1 cellular context compared by ENCODE assay signal in genomic region chr7:44473295-44473694, GRCh38.
A peak's percentile ranks its signal among the peaks of the same experiment; 100 is the strongest.
TF ChIP-seq lines count a peak whose summit lies in the region.

No MANE protein-coding gene starts in this region.

TF ChIP-seq in HepG2, 621 proteins besides CTCF, POLR2A, EP300 and RAD21 (continued from another document and continues in another):
- TF ChIP-seq PAF1 (CRISPR knock-in tag; IDR thresholded peaks at IDR 0.05), result no peak
- TF ChIP-seq, protein P1, sequence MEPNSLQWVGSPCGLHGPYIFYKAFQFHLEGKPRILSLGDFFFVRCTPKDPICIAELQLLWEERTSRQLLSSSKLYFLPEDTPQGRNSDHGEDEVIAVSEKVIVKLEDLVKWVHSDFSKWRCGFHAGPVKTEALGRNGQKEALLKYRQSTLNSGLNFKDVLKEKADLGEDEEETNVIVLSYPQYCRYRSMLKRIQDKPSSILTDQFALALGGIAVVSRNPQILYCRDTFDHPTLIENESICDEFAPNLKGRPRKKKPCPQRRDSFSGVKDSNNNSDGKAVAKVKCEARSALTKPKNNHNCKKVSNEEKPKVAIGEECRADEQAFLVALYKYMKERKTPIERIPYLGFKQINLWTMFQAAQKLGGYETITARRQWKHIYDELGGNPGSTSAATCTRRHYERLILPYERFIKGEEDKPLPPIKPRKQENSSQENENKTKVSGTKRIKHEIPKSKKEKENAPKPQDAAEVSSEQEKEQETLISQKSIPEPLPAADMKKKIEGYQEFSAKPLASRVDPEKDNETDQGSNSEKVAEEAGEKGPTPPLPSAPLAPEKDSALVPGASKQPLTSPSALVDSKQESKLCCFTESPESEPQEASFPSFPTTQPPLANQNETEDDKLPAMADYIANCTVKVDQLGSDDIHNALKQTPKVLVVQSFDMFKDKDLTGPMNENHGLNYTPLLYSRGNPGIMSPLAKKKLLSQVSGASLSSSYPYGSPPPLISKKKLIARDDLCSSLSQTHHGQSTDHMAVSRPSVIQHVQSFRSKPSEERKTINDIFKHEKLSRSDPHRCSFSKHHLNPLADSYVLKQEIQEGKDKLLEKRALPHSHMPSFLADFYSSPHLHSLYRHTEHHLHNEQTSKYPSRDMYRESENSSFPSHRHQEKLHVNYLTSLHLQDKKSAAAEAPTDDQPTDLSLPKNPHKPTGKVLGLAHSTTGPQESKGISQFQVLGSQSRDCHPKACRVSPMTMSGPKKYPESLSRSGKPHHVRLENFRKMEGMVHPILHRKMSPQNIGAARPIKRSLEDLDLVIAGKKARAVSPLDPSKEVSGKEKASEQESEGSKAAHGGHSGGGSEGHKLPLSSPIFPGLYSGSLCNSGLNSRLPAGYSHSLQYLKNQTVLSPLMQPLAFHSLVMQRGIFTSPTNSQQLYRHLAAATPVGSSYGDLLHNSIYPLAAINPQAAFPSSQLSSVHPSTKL (CRISPR knock-in tag; IDR thresholded peaks at IDR 0.05), result peak; percentile 87
- no peak for TF ChIP-seq ZNF460 (CRISPR knock-in tag; IDR thresholded peaks at IDR 0.05; ENCODE audit: borderline replicate concordance)
- TF ChIP-seq, protein P2, sequence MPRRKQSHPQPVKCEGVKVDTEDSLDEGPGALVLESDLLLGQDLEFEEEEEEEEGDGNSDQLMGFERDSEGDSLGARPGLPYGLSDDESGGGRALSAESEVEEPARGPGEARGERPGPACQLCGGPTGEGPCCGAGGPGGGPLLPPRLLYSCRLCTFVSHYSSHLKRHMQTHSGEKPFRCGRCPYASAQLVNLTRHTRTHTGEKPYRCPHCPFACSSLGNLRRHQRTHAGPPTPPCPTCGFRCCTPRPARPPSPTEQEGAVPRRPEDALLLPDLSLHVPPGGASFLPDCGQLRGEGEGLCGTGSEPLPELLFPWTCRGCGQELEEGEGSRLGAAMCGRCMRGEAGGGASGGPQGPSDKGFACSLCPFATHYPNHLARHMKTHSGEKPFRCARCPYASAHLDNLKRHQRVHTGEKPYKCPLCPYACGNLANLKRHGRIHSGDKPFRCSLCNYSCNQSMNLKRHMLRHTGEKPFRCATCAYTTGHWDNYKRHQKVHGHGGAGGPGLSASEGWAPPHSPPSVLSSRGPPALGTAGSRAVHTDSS (CRISPR knock-in tag; conservative IDR thresholded peaks at IDR 0.05), result no peak
- no peak for TF ChIP-seq ZBTB46 (CRISPR knock-in tag; IDR thresholded peaks at IDR 0.05; ENCODE audit: borderline replicate concordance)
- no peak for TF ChIP-seq SIX4 (CRISPR knock-in tag; IDR thresholded peaks at IDR 0.05)
- TF ChIP-seq YEATS4 (CRISPR knock-in tag; IDR thresholded peaks at IDR 0.05; ENCODE audit: borderline replicate concordance), result peak; percentile 40; the same call in 1 of the 2 replicates
- TF ChIP-seq SMAD1 (CRISPR knock-in tag; IDR thresholded peaks at IDR 0.05; ENCODE audit: borderline replicate concordance, low read depth), result no peak
- TF ChIP-seq ZNF644 (CRISPR knock-in tag; IDR thresholded peaks at IDR 0.05; ENCODE audit: low read depth), result no peak
- no peak for TF ChIP-seq SNAI1 (CRISPR knock-in tag; IDR thresholded peaks at IDR 0.05; ENCODE audit: borderline replicate concordance)
- TF ChIP-seq FUBP1 (CRISPR knock-in tag; IDR thresholded peaks at IDR 0.05; ENCODE audit: borderline replicate concordance), result no peak
- TF ChIP-seq SCMH1 (CRISPR knock-in tag; IDR thresholded peaks at IDR 0.05; ENCODE audit: borderline replicate concordance), result no peak
- no peak for TF ChIP-seq SIN3B (IDR thresholded peaks at IDR 0.05; ENCODE audit: low read length)
- TF ChIP-seq, protein P3, sequence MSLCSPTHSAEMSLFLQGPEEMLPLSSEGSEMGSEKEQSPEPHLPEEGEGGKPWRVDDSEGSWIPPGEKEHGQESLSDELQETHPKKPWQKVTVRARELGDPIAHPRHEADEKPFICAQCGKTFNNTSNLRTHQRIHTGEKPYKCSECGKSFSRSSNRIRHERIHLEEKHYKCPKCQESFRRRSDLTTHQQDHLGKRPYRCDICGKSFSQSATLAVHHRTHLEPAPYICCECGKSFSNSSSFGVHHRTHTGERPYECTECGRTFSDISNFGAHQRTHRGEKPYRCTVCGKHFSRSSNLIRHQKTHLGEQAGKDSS (CRISPR knock-in tag; IDR thresholded peaks at IDR 0.05; ENCODE audit: borderline replicate concordance, low read depth), result no peak
- no peak for TF ChIP-seq ZNF512 (CRISPR knock-in tag; IDR thresholded peaks at IDR 0.05)
- no peak for TF ChIP-seq ZNF7 (CRISPR knock-in tag; IDR thresholded peaks at IDR 0.05)
- TF ChIP-seq, protein P4, sequence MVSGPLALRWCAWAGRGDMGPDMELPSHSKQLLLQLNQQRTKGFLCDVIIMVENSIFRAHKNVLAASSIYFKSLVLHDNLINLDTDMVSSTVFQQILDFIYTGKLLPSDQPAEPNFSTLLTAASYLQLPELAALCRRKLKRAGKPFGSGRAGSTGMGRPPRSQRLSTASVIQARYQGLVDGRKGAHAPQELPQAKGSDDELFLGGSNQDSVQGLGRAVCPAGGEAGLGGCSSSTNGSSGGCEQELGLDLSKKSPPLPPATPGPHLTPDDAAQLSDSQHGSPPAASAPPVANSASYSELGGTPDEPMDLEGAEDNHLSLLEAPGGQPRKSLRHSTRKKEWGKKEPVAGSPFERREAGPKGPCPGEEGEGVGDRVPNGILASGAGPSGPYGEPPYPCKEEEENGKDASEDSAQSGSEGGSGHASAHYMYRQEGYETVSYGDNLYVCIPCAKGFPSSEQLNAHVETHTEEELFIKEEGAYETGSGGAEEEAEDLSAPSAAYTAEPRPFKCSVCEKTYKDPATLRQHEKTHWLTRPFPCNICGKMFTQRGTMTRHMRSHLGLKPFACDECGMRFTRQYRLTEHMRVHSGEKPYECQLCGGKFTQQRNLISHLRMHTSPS (CRISPR knock-in tag; IDR thresholded peaks at IDR 0.05; ENCODE audit: low read depth), result no peak
- TF ChIP-seq SALL1 (CRISPR knock-in tag; IDR thresholded peaks at IDR 0.05), result peak; percentile 90
- TF ChIP-seq ZBED4 (CRISPR knock-in tag; IDR thresholded peaks at IDR 0.05; ENCODE audit: borderline replicate concordance), result no peak
- no peak for TF ChIP-seq ZNF337 (CRISPR knock-in tag; IDR thresholded peaks at IDR 0.05; ENCODE audit: borderline replicate concordance, low read depth)
- TF ChIP-seq KAT2B (IDR thresholded peaks at IDR 0.05; ENCODE audit: borderline replicate concordance, low read depth, low read length), result no peak
- no peak for TF ChIP-seq ZBTB1 (CRISPR knock-in tag; IDR thresholded peaks at IDR 0.05; ENCODE audit: borderline replicate concordance)
- no peak; the same call in 1 of the 2 replicates for TF ChIP-seq AHR (CRISPR knock-in tag; IDR thresholded peaks at IDR 0.05)
- TF ChIP-seq PATZ1 (CRISPR knock-in tag; IDR thresholded peaks at IDR 0.05), result no peak
- no peak for TF ChIP-seq TOE1 (CRISPR knock-in tag; IDR thresholded peaks at IDR 0.05)
- TF ChIP-seq, protein P5, sequence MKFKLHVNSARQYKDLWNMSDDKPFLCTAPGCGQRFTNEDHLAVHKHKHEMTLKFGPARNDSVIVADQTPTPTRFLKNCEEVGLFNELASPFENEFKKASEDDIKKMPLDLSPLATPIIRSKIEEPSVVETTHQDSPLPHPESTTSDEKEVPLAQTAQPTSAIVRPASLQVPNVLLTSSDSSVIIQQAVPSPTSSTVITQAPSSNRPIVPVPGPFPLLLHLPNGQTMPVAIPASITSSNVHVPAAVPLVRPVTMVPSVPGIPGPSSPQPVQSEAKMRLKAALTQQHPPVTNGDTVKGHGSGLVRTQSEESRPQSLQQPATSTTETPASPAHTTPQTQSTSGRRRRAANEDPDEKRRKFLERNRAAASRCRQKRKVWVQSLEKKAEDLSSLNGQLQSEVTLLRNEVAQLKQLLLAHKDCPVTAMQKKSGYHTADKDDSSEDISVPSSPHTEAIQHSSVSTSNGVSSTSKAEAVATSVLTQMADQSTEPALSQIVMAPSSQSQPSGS (CRISPR knock-in tag; IDR thresholded peaks at IDR 0.05), result peak; percentile 64; the same call in 1 of the 2 replicates
- no peak for TF ChIP-seq ZNF678 (CRISPR knock-in tag; IDR thresholded peaks at IDR 0.05)
- no peak for TF ChIP-seq NPAS2 (CRISPR knock-in tag; IDR thresholded peaks at IDR 0.05; ENCODE audit: borderline replicate concordance)
- TF ChIP-seq HINFP (CRISPR knock-in tag; IDR thresholded peaks at IDR 0.05; ENCODE audit: low read depth), result no peak
- peak; percentile 90 for TF ChIP-seq RFXAP (CRISPR knock-in tag; IDR thresholded peaks at IDR 0.05; ENCODE audit: borderline replicate concordance)
- TF ChIP-seq SIN3A (IDR thresholded peaks at IDR 0.05; ENCODE audit: borderline replicate concordance, low read depth, low read length), result 0 out of 2 replicates have a peak, but pooled peaks have one; percentile 35
- peak; percentile 77; the same call in 1 of the 2 replicates for TF ChIP-seq ZNF331 (CRISPR knock-in tag; IDR thresholded peaks at IDR 0.05)
